In genomic region chr15:29805043-29805707, GRCh38 we compare ENCODE assay signal across 8 cellular contexts. TPM values are rescaled to one million over a fixed set of nuclear protein-coding genes. Genes with fewer than 3 reads are reported as not detected.
DNase-seq lines count a peak whose midpoint lies in the region; ATAC-seq lines count a peak whose summit lies in the region.

No MANE protein-coding gene starts in this region.

- DNase-seq in HT-29 (ENCODE audit: low spot score) (peak; percentile 13), cerebellar cortex (ENCODE audit: low spot score) (peak; percentile 33), inferior parietal cortex (ENCODE audit: extremely low spot score) (peak; percentile 87), skeletal muscle cell (ENCODE audit: low read depth) (peak; percentile 72), HK-2 (ENCODE audit: unreplicated experiment) (no peak), GM19240 (ENCODE audit: insufficient read length, low spot score) (no peak)
- no peak for DNase-seq in activated CD8-positive, alpha-beta memory T cell treated with anti-CD3 and anti-CD28 coated beads for 24 hours

- ATAC-seq in GM21447 (IDR thresholded peaks at IDR 0.05; ENCODE audit: unreplicated experiment) = no peak

- no peak overlapping the region for H3K4me3 ChIP-seq in skeletal muscle cell (ENCODE audit: low read depth, low read length)

RNA-seq across cellular contexts. Expression of gene TJP1, which starts 17.1 kb away (rescaled TPM):
- total RNA-seq in HT-29 (2014; rRNA removed; shearing (Covaris generic)) = 58.8 and 61.6 TPM in 2 replicates

Comparison
In these comparisons a context has a peak if more than half of its experiments do, and no peak if none do; other contexts are left out.
1. DNase-seq: peak in HT-29 (single experiment), cerebellar cortex (single experiment), inferior parietal cortex (single experiment) and skeletal muscle cell (single experiment); none in HK-2 (single experiment), GM19240 (single experiment) and activated CD8-positive, alpha-beta memory T cell treated with anti-CD3 and anti-CD28 coated beads for 24 hours (single experiment).